Comparison of ENCODE assay signal across 1 cellular context in the genomic region with DNA sequence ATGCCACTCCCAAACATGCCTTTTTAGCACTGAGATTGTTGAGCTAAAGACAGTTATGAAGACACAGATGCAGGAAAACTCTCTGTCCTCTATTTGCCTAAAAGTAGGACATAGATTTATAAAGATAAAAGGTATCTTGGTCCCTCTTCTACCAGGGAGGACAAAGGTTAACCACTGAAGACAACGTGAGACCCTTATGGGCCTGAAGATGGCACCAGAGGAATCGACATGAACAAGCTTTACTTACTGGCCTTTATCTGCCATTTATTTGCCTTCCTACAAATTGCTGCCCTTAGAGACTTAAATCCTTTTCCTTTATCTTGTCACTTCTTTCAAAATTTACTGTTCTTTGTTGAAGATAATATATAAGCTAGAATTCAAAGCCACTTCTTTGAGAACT.
TF ChIP-seq lines count a peak whose summit lies in the region.

No MANE protein-coding gene starts in this region.

TF ChIP-seq in HCT116, 20 proteins besides CTCF, POLR2A, EP300 and RAD21:
- TF ChIP-seq, protein P1, sequence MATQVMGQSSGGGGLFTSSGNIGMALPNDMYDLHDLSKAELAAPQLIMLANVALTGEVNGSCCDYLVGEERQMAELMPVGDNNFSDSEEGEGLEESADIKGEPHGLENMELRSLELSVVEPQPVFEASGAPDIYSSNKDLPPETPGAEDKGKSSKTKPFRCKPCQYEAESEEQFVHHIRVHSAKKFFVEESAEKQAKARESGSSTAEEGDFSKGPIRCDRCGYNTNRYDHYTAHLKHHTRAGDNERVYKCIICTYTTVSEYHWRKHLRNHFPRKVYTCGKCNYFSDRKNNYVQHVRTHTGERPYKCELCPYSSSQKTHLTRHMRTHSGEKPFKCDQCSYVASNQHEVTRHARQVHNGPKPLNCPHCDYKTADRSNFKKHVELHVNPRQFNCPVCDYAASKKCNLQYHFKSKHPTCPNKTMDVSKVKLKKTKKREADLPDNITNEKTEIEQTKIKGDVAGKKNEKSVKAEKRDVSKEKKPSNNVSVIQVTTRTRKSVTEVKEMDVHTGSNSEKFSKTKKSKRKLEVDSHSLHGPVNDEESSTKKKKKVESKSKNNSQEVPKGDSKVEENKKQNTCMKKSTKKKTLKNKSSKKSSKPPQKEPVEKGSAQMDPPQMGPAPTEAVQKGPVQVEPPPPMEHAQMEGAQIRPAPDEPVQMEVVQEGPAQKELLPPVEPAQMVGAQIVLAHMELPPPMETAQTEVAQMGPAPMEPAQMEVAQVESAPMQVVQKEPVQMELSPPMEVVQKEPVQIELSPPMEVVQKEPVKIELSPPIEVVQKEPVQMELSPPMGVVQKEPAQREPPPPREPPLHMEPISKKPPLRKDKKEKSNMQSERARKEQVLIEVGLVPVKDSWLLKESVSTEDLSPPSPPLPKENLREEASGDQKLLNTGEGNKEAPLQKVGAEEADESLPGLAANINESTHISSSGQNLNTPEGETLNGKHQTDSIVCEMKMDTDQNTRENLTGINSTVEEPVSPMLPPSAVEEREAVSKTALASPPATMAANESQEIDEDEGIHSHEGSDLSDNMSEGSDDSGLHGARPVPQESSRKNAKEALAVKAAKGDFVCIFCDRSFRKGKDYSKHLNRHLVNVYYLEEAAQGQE (IDR thresholded peaks at IDR 0.05; ENCODE audit: low read depth) = no peak
- TF ChIP-seq JUND (IDR thresholded peaks at IDR 0.05) = no peak
- no peak for TF ChIP-seq EZH2phosphoT487 (IDR thresholded peaks at IDR 0.05; ENCODE audit: borderline replicate concordance)
- no peak for TF ChIP-seq MAX (IDR thresholded peaks at IDR 0.05)
